Comparison of ENCODE assay signal across 29 cellular contexts in genomic region chr5:154084255-154084654, GRCh38.
"Had no signal": no experiment of that assay in that cellular context is flagged by ENCODE, and none has a peak within 500 bp of the region (broad histone marks: within the 10 kb centered on the region; RNA-seq: fewer than 3 reads in every experiment).

No MANE protein-coding gene starts in this region.

- DNase-seq: activated CD4-positive, alpha-beta T cell treated with anti-CD3 and anti-CD28 coated beads for 36 hours; activated CD4-positive, CD25-positive, alpha-beta regulatory T cell; activated effector memory CD4-positive, alpha-beta T cell treated with anti-CD3 and anti-CD28 coated beads, Interleukin-2, amount 50 U/mL, for 16 hours; activated naive CD4-positive, alpha-beta T cell treated with anti-CD3 and anti-CD28 coated beads for 36 hours; activated naive CD8-positive, alpha-beta T cell treated with anti-CD3 and anti-CD28 coated beads for 36 hours; activated T-cell treated with anti-CD3 and anti-CD28 coated beads for 4 hours; adrenal gland; aorta; caudate nucleus; cortex of kidney; foreskin melanocyte; heart right ventricle; left lung; lower lobe of right lung; mucosa of descending colon; stimulated activated CD4-positive, alpha-beta T cell treated with anti-CD3 and anti-CD28 coated beads, Interleukin-12 subunit alpha, Interleukin-12 subunit beta, amount 100 ng/mL, for 4 hours; stimulated activated CD4-positive, alpha-beta T cell treated with anti-CD3 and anti-CD28 coated beads, Interleukin-4, amount 100 ng/mL, for 1 hour; stomach; T-helper 1 cell; tibial artery; upper lobe of right lung had no signal

- H3K4me3 ChIP-seq: adrenal gland, esophagus muscularis mucosa, heart right ventricle, left lung, lower lobe of right lung, mucosa of descending colon, skin epidermis, stomach, tibial artery, upper lobe of right lung had no signal

- H3K9me3 Mint-ChIP-seq: activated naive CD4-positive, alpha-beta T cell treated with anti-CD3 and anti-CD28 coated beads for 36 hours; activated naive CD8-positive, alpha-beta T cell treated with anti-CD3 and anti-CD28 coated beads for 36 hours; activated T-helper 1 cell treated with anti-CD3 and anti-CD28 coated beads, Interleukin-12 subunit alpha, Interleukin-12 subunit beta, Interleukin-2, Interleukin-4 antibody, amounts not matched to agents 30 ng/mL and 10 ng/mL and 1 ng/mL, durations not matched to agents 14 hours and 24 hours and 36 hours; natural killer cell treated with Interleukin-12 subunit alpha and Interleukin-12 subunit beta and Interleukin-15 and Interleukin-18, amount 100 ng/mL, for 72 hours; T-helper 2 cell treated with Interferon-gamma antibody and Interleukin-4, amounts not matched to agents 5 μg/mL and 100 μg/mL, for 36 hours had no signal

- H3K27ac Mint-ChIP-seq: activated CD4-positive, alpha-beta T cell treated with anti-CD3 and anti-CD28 coated beads for 36 hours; activated naive CD4-positive, alpha-beta T cell treated with anti-CD3 and anti-CD28 coated beads for 36 hours; activated naive CD8-positive, alpha-beta T cell treated with anti-CD3 and anti-CD28 coated beads for 36 hours; activated T-helper 1 cell treated with anti-CD3 and anti-CD28 coated beads, Interleukin-12 subunit alpha, Interleukin-12 subunit beta, Interleukin-2, Interleukin-4 antibody, amounts not matched to agents 30 ng/mL and 10 ng/mL and 1 ng/mL, durations not matched to agents 14 hours and 24 hours and 36 hours; progenitor cell of endocrine pancreas; T-helper 2 cell treated with Interferon-gamma antibody and Interleukin-4, amounts not matched to agents 5 μg/mL and 100 μg/mL, for 36 hours had no signal

- H3K9me3 ChIP-seq: adrenal gland, esophagus muscularis mucosa, heart right ventricle, left lung, lower lobe of right lung, mucosa of descending colon, neutrophil, stomach, tibial artery, upper lobe of right lung had no signal

- ATAC-seq: activated CD4-positive, alpha-beta T cell treated with anti-CD3 and anti-CD28 coated beads for 36 hours; heart right ventricle; left lung; lower lobe of right lung; mucosa of descending colon; natural killer cell treated with Interleukin-12 subunit alpha and Interleukin-12 subunit beta and Interleukin-15 and Interleukin-18, amount 100 ng/mL, for 72 hours; sciatic nerve; upper lobe of right lung had no signal

- H3K4me3 Mint-ChIP-seq: activated CD4-positive, alpha-beta T cell treated with anti-CD3 and anti-CD28 coated beads for 36 hours; activated naive CD4-positive, alpha-beta T cell treated with anti-CD3 and anti-CD28 coated beads for 36 hours; activated naive CD8-positive, alpha-beta T cell treated with anti-CD3 and anti-CD28 coated beads for 36 hours; activated T-helper 1 cell treated with anti-CD3 and anti-CD28 coated beads, Interleukin-12 subunit alpha, Interleukin-12 subunit beta, Interleukin-2, Interleukin-4 antibody, amounts not matched to agents 30 ng/mL and 10 ng/mL and 1 ng/mL, durations not matched to agents 14 hours and 24 hours and 36 hours; natural killer cell treated with Interleukin-12 subunit alpha and Interleukin-12 subunit beta and Interleukin-15 and Interleukin-18, amount 100 ng/mL, for 72 hours; T-helper 2 cell treated with Interferon-gamma antibody and Interleukin-4, amounts not matched to agents 5 μg/mL and 100 μg/mL, for 36 hours had no signal

- H3K27me3 ChIP-seq: adrenal gland, esophagus muscularis mucosa, heart right ventricle, left lung, stomach, tibial artery, upper lobe of right lung had no signal

- H3K4me1 ChIP-seq: adrenal gland, left lung, lower lobe of right lung, stomach, tibial artery, upper lobe of right lung had no signal

- H3K36me3 ChIP-seq: adrenal gland, esophagus muscularis mucosa, heart right ventricle, left lung, lower lobe of right lung, neutrophil, stomach, tibial artery, upper lobe of right lung had no signal

- H3K36me3 Mint-ChIP-seq: activated naive CD8-positive, alpha-beta T cell treated with anti-CD3 and anti-CD28 coated beads for 36 hours; natural killer cell treated with Interleukin-12 subunit alpha and Interleukin-12 subunit beta and Interleukin-15 and Interleukin-18, amount 100 ng/mL, for 72 hours had no signal

- H3K27me3 Mint-ChIP-seq: activated CD4-positive, alpha-beta T cell treated with anti-CD3 and anti-CD28 coated beads for 36 hours; activated naive CD8-positive, alpha-beta T cell treated with anti-CD3 and anti-CD28 coated beads for 36 hours had no signal

- H3K27ac ChIP-seq: adrenal gland, esophagus muscularis mucosa, heart right ventricle, left lung, lower lobe of right lung, neutrophil, skin epidermis, stomach, tibial artery, upper lobe of right lung had no signal
